Comparison of ENCODE assay signal across 28 cellular contexts in genomic region chr12:5960783-5961182, GRCh38. TPM values are rescaled to one million over a fixed set of nuclear protein-coding genes. Genes with fewer than 3 reads are reported as not detected.
"Had no signal": no experiment of that assay in that cellular context is flagged by ENCODE, and none has a peak within 500 bp of the region (broad histone marks: within the 10 kb centered on the region; RNA-seq: fewer than 3 reads in every experiment).

No MANE protein-coding gene starts in this region.

- H3K9me3 Mint-ChIP-seq: activated B cell treated with CpG ODN at 0.5 μM for 24 hours; activated naive CD4-positive, alpha-beta T cell treated with anti-CD3 and anti-CD28 coated beads for 36 hours; natural killer cell treated with Interleukin-12 subunit alpha and Interleukin-12 subunit beta and Interleukin-15 and Interleukin-18, amount 100 ng/mL, for 72 hours had no signal

- H3K79me2 ChIP-seq: hepatocyte had no signal

- H3K4me1 ChIP-seq: ascending aorta, gastroesophageal sphincter, lower lobe of right lung, right lobe of liver, testis had no signal

- H3K36me3 ChIP-seq: ascending aorta, cardiac muscle cell, gastroesophageal sphincter, lower lobe of right lung, right lobe of liver had no signal

- H3K4me1 Mint-ChIP-seq: activated B cell treated with CpG ODN at 0.5 μM for 24 hours; activated naive CD8-positive, alpha-beta T cell treated with anti-CD3 and anti-CD28 coated beads for 36 hours had no signal

- H3K4me2 ChIP-seq: hepatocyte had no signal

- H3K4me3 ChIP-seq: ascending aorta, cardiac muscle cell, coronary artery, dorsolateral prefrontal cortex, gastroesophageal sphincter, hepatocyte, lower lobe of right lung, mucosa of descending colon, right lobe of liver, testis had no signal

- H3K27ac ChIP-seq: ascending aorta, cardiac muscle cell, coronary artery, dorsolateral prefrontal cortex, gastroesophageal sphincter, hepatocyte, lower lobe of right lung, right lobe of liver, testis had no signal

- FAIRE-seq: urothelium cell line had no signal

- H3K27ac Mint-ChIP-seq: activated B cell treated with CpG ODN at 0.5 μM for 24 hours; activated naive CD4-positive, alpha-beta T cell treated with anti-CD3 and anti-CD28 coated beads for 36 hours; activated naive CD8-positive, alpha-beta T cell treated with anti-CD3 and anti-CD28 coated beads for 36 hours; brain; natural killer cell treated with Interleukin-12 subunit alpha and Interleukin-12 subunit beta and Interleukin-15 and Interleukin-18, amount 100 ng/mL, for 72 hours had no signal

- H3K36me3 Mint-ChIP-seq: activated naive CD8-positive, alpha-beta T cell treated with anti-CD3 and anti-CD28 coated beads for 36 hours; brain; natural killer cell treated with Interleukin-12 subunit alpha and Interleukin-12 subunit beta and Interleukin-15 and Interleukin-18, amount 100 ng/mL, for 72 hours had no signal

- DNase-seq: activated B cell treated with CpG ODN at 0.5 μM for 24 hours; activated CD4-positive, alpha-beta T cell treated with anti-CD3 and anti-CD28 coated beads, Interleukin-2, amount 50 U/mL, for 1 hour; activated CD8-positive, alpha-beta memory T cell treated with anti-CD3 and anti-CD28 coated beads for 24 hours; activated effector memory CD4-positive, alpha-beta T cell treated with Interleukin-2 at 50 U/mL for 16 hours; activated naive CD4-positive, alpha-beta T cell treated with anti-CD3 and anti-CD28 coated beads for 36 hours; activated naive CD8-positive, alpha-beta T cell treated with anti-CD3 and anti-CD28 coated beads for 36 hours; cerebellar nuclear complex; dorsolateral prefrontal cortex; effector memory CD4-positive, alpha-beta T cell; erythroblast; kidney glomerular epithelial cell; lower lobe of right lung; mucosa of descending colon; right lobe of liver; stimulated activated CD4-positive, alpha-beta T cell treated with anti-CD3 and anti-CD28 coated beads, Interleukin-2, amount 100 ng/mL, for 48 hours; stimulated activated naive CD4-positive, alpha-beta T cell treated with Interleukin-2 at 50 U/mL for 16 hours; T-helper 2 cell; testis; trophoblast cell had no signal

- ATAC-seq: gastroesophageal sphincter; left lobe of liver; lower lobe of right lung; mucosa of descending colon; natural killer cell treated with Interleukin-12 subunit alpha and Interleukin-12 subunit beta and Interleukin-15 and Interleukin-18, amount 100 ng/mL, for 72 hours; right lobe of liver had no signal

- H3K4me3 Mint-ChIP-seq: activated B cell treated with CpG ODN at 0.5 μM for 24 hours; activated naive CD4-positive, alpha-beta T cell treated with anti-CD3 and anti-CD28 coated beads for 36 hours; activated naive CD8-positive, alpha-beta T cell treated with anti-CD3 and anti-CD28 coated beads for 36 hours; brain; natural killer cell treated with Interleukin-12 subunit alpha and Interleukin-12 subunit beta and Interleukin-15 and Interleukin-18, amount 100 ng/mL, for 72 hours had no signal

- H3K9me3 ChIP-seq: ascending aorta, gastroesophageal sphincter, lower lobe of right lung, mucosa of descending colon, right lobe of liver, testis had no signal

- H3K27me3 ChIP-seq: ascending aorta, cardiac muscle cell, right lobe of liver, testis had no signal

RNA-seq across cellular contexts. Expression of gene ANO2, which starts 15.7 kb away (rescaled TPM):
- total RNA-seq: activated B cell treated with CpG ODN at 0.5 μM for 24 hours; activated naive CD4-positive, alpha-beta T cell treated with anti-CD3 and anti-CD28 coated beads for 36 hours; activated naive CD8-positive, alpha-beta T cell treated with anti-CD3 and anti-CD28 coated beads for 36 hours; natural killer cell treated with Interleukin-12 subunit alpha and Interleukin-12 subunit beta and Interleukin-15 and Interleukin-18, amount 100 ng/mL, for 72 hours had no signal
- polyA plus RNA-seq: cardiac muscle cell had no signal
